Comparison of ENCODE assay signal across 8 cellular contexts in the genomic region with DNA sequence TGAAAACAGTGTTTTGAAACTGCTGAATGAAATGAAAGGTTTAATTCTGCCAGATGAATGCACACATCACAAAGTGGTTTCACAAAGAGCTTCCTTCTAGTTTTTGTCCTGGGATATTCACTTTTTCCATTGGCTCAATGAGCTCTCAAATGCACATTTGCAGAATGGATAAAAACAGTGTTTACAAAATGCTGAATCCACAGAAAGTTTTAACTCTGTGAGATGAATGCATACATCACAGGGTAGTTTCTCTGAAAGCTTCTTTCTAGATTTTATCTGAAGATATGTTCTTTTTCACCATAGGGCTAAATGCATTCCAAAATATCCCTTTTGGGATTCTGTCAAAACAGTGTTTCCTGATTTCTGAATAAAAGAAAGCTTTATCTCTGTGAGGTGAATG.
"Had no signal": no experiment of that assay in that cellular context is flagged by ENCODE, and none has a peak within 500 bp of the region (broad histone marks: within the 10 kb centered on the region; RNA-seq: fewer than 3 reads in every experiment).

No MANE protein-coding gene starts in this region.

- H3K4me3 ChIP-seq: GM12878 had no signal

- ATAC-seq: GM12878 had no signal

- DNase-seq: GDM1, GF-D8 had no signal

- FAIRE-seq: G401.6, GM12878, GM12891, GM12892, GM18507, GM19239 had no signal
